In the genomic region with DNA sequence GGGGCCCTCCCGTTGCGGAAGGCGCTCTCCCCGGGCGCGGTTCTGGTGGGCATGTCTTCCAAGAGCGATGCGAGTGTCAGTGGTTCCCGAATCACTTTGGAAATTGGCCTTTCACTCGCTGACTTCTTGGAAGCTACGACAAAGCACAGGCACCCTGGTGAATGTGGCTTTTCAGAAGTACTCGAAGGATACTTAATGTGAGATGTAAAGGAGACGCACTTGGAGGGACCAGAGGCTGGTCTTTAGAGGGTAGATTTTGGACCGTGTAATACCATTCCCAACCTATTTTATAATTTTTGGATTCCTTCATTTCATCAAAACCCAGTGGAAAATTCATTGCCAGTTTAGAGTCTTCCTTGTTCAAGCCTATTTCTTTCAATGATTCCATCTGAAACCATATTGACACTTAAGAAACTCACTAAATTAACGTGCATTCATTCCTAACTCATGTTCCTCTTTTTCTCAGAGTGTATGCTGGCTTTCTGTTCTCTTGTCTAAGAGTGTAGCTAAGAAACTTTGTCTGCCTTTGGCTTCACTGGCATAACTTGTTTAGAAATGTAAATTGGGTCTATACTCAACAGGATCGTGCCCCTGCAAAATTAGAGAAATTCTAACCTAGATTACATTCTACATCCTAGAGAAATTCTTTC, we compare ENCODE assay signal across 1 cellular context.
TF ChIP-seq lines count a peak whose summit lies in the region.

No MANE protein-coding gene starts in this region.

TF ChIP-seq in HEK293, 187 proteins besides CTCF, POLR2A, EP300 and RAD21 (continued from another document):
- TF ChIP-seq REST (tag by site-specific recombination; IDR thresholded peaks at IDR 0.05) (0 out of 2 replicates have a peak, but pooled peaks have one; percentile 38), ZBTB26 (tag by site-specific recombination; optimal IDR thresholded peaks at IDR 0.05) (peak; percentile 12), ZNF121 (tag by site-specific recombination; IDR thresholded peaks at IDR 0.05) (no peak), ZBTB17 (tag by site-specific recombination; IDR thresholded peaks at IDR 0.05) (peak; percentile 67; the same call in 1 of the 2 replicates), ZNF140 (tag by site-specific recombination; IDR thresholded peaks at IDR 0.05) (no peak)
